In the genomic region with DNA sequence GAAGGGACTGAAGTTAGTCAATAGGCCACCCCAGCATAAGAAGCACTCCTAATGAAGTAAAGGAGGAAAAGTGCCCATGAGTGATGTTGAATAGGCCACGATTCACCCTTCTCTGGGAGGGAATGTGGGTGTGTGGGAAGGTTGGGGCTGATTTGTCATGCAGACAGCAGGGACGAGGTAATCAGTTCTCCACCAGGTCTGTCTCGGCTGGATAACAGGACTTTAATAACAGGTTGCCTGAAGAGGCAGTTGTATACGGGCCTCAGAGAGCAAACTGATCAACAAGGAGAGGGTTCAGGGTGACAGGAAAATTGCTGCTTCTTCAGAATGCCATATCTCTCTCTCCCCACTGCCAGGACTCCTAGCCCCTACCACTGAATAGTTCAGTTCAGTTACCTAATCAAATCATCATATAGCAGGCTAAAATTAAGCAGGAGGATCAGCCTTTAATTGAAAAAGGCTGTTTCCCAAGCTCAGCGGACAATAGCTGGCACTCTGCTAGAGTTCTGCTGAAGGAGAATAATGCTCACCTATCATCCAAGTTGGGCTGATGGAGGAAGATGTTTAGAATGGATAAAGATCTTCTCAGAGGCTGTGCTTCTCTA, we compare ENCODE assay signal across 1 cellular context.
TF ChIP-seq lines count a peak whose summit lies in the region.

No MANE protein-coding gene starts in this region.

TF ChIP-seq in SK-N-SH, 30 proteins besides CTCF, POLR2A, EP300 and RAD21 (continued from another document):
- TF ChIP-seq, protein P1, sequence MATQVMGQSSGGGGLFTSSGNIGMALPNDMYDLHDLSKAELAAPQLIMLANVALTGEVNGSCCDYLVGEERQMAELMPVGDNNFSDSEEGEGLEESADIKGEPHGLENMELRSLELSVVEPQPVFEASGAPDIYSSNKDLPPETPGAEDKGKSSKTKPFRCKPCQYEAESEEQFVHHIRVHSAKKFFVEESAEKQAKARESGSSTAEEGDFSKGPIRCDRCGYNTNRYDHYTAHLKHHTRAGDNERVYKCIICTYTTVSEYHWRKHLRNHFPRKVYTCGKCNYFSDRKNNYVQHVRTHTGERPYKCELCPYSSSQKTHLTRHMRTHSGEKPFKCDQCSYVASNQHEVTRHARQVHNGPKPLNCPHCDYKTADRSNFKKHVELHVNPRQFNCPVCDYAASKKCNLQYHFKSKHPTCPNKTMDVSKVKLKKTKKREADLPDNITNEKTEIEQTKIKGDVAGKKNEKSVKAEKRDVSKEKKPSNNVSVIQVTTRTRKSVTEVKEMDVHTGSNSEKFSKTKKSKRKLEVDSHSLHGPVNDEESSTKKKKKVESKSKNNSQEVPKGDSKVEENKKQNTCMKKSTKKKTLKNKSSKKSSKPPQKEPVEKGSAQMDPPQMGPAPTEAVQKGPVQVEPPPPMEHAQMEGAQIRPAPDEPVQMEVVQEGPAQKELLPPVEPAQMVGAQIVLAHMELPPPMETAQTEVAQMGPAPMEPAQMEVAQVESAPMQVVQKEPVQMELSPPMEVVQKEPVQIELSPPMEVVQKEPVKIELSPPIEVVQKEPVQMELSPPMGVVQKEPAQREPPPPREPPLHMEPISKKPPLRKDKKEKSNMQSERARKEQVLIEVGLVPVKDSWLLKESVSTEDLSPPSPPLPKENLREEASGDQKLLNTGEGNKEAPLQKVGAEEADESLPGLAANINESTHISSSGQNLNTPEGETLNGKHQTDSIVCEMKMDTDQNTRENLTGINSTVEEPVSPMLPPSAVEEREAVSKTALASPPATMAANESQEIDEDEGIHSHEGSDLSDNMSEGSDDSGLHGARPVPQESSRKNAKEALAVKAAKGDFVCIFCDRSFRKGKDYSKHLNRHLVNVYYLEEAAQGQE (IDR thresholded peaks at IDR 0.05; ENCODE audit: low read depth, low read length): no peak
- TF ChIP-seq, protein P2, sequence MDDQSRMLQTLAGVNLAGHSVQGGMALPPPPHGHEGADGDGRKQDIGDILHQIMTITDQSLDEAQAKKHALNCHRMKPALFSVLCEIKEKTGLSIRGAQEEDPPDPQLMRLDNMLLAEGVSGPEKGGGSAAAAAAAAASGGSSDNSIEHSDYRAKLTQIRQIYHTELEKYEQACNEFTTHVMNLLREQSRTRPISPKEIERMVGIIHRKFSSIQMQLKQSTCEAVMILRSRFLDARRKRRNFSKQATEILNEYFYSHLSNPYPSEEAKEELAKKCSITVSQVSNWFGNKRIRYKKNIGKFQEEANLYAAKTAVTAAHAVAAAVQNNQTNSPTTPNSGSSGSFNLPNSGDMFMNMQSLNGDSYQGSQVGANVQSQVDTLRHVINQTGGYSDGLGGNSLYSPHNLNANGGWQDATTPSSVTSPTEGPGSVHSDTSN (IDR thresholded peaks at IDR 0.05): no peak
- TF ChIP-seq NRF1 (IDR thresholded peaks at IDR 0.05; ENCODE audit: low read depth, low read length) (no peak), MEF2A (IDR thresholded peaks at IDR 0.05; ENCODE audit: borderline replicate concordance, low read depth) (no peak), TCF12 (IDR thresholded peaks at IDR 0.05) (no peak), FOXM1 (IDR thresholded peaks at IDR 0.05; ENCODE audit: low read depth) (no peak)
